ENCODE assay signal across 10 cellular contexts in genomic region chr10:119306964-119307363, GRCh38.
A peak's percentile ranks its signal among the peaks of the same experiment; 100 is the strongest.
DNase-seq lines count a peak whose midpoint lies in the region; ATAC-seq and TF ChIP-seq lines count a peak whose summit lies in the region.
"Had no signal": no experiment of that assay in that cellular context is flagged by ENCODE, and none has a peak within 500 bp of the region (broad histone marks: within the 10 kb centered on the region; RNA-seq: fewer than 3 reads in every experiment).

No MANE protein-coding gene starts in this region.

- H3K27me3 ChIP-seq in KMS-11 (ENCODE audit: insufficient read depth, low read depth) = no peaks in the 10 kb centered on the region

- peak overlapping the region; percentile 88 for H3K4me3 Mint-ChIP-seq in activated naive CD8-positive, alpha-beta T cell treated with anti-CD3 and anti-CD28 coated beads, Interleukin-2, amount 10 ng/mL, durations not matched to agents 7 days and 5 days
- no peak overlapping the region for H3K4me3 Mint-ChIP-seq in osteocyte (ENCODE audit: unreplicated experiment)
- H3K4me3 Mint-ChIP-seq: brain had no signal

- TF ChIP-seq CTCF in KMS-11 (conservative IDR thresholded peaks at IDR 0.05; ENCODE audit: low read depth, low read length) = peak; percentile 15; the same call in 1 of the 2 replicates
- TF ChIP-seq CTCF in osteocyte (IDR thresholded peaks at IDR 0.05) = no peak

- H3K9me3 Mint-ChIP-seq in activated naive CD8-positive, alpha-beta T cell treated with anti-CD3 and anti-CD28 coated beads, Interleukin-2, amount 10 ng/mL, durations not matched to agents 7 days and 5 days = no peaks in the 10 kb centered on the region
- no peaks in the 10 kb centered on the region for H3K9me3 Mint-ChIP-seq in osteocyte (ENCODE audit: unreplicated experiment)
- H3K9me3 Mint-ChIP-seq: brain had no signal

- no peaks in the 10 kb centered on the region for H3K79me2 ChIP-seq in KMS-11 (ENCODE audit: insufficient read depth, low read depth)

- no peak overlapping the region for H2AFZ ChIP-seq in KMS-11 (ENCODE audit: low read depth)

- no peak for ATAC-seq in activated naive CD8-positive, alpha-beta T cell treated with anti-CD3 and anti-CD28 coated beads, Interleukin-2, amount 10 ng/mL, durations not matched to agents 7 days and 5 days (ENCODE audit: low read depth)
- ATAC-seq in GM19467 (IDR thresholded peaks at IDR 0.05; ENCODE audit: unreplicated experiment) = no peak

- no peaks in the 10 kb centered on the region for H4K20me1 ChIP-seq in KMS-11 (ENCODE audit: insufficient read depth)

- peaks cover 4% of the 10 kb centered on the region for H3K36me3 Mint-ChIP-seq in activated naive CD8-positive, alpha-beta T cell treated with anti-CD3 and anti-CD28 coated beads, Interleukin-2, amount 10 ng/mL, durations not matched to agents 7 days and 5 days
- H3K36me3 Mint-ChIP-seq in osteocyte (ENCODE audit: unreplicated experiment) = peaks cover 2% of the 10 kb centered on the region
- H3K36me3 Mint-ChIP-seq: brain had no signal

- peak overlapping the region; percentile 99 for H3K4me2 ChIP-seq in KMS-11

- DNase-seq in EL = peak; percentile 12
- DNase-seq in activated naive CD8-positive, alpha-beta T cell treated with anti-CD3 and anti-CD28 coated beads, Interleukin-2, amount 10 ng/mL, durations not matched to agents 7 days and 5 days = no peak
- DNase-seq in osteocyte (ENCODE audit: extremely low spot score, unreplicated experiment) = no peak
- DNase-seq in cerebellar cortex (ENCODE audit: low spot score) = no peak
- no peak for DNase-seq in NCI-H510A treated with DMSO at 0.1 percent for 48 hours (lab: John Stamatoyannopoulos, UW)
- no peak for DNase-seq in DMS53 treated with DMSO at 0.1 percent for 48 hours (lab: John Stamatoyannopoulos, UW; ENCODE audit: unreplicated experiment)
- DNase-seq: NCI-H446 had no signal

- H3K27ac ChIP-seq in KMS-11 = peak overlapping the region; percentile 98

- H3K36me3 ChIP-seq in KMS-11 (ENCODE audit: insufficient read depth) = no peaks in the 10 kb centered on the region

- peak overlapping the region; percentile 91; the same call in 1 of the 2 replicates for H3K9ac ChIP-seq in KMS-11

- POLR2A ChIA-PET in activated naive CD8-positive, alpha-beta T cell treated with anti-CD3 and anti-CD28 coated beads, Interleukin-2, amount 10 ng/mL, durations not matched to agents 7 days and 5 days (lab: Charles Lee) = interaction anchor here (1.2 to 3.9 kb wide), 5 partner anchors 14 to 100 kb away, joined by 3 to 25 read pairs (median 11); partner anchors contain the start of gene GRK5

- H3K4me1 Mint-ChIP-seq in activated naive CD8-positive, alpha-beta T cell treated with anti-CD3 and anti-CD28 coated beads, Interleukin-2, amount 10 ng/mL, durations not matched to agents 7 days and 5 days = peaks cover 63% of the 10 kb centered on the region
- peaks cover 24% of the 10 kb centered on the region for H3K4me1 Mint-ChIP-seq in osteocyte (ENCODE audit: unreplicated experiment)

- H3K4me1 ChIP-seq in KMS-11 (ENCODE audit: low read depth, poor library complexity, severe bottlenecking) = peaks cover 34% of the 10 kb centered on the region

- H3K27me3 Mint-ChIP-seq in activated naive CD8-positive, alpha-beta T cell treated with anti-CD3 and anti-CD28 coated beads, Interleukin-2, amount 10 ng/mL, durations not matched to agents 7 days and 5 days = peaks cover 15% of the 10 kb centered on the region
- H3K27me3 Mint-ChIP-seq in osteocyte (ENCODE audit: unreplicated experiment) = no peaks in the 10 kb centered on the region
- H3K27me3 Mint-ChIP-seq: brain had no signal

- H3K27ac Mint-ChIP-seq in activated naive CD8-positive, alpha-beta T cell treated with anti-CD3 and anti-CD28 coated beads, Interleukin-2, amount 10 ng/mL, durations not matched to agents 7 days and 5 days = peak overlapping the region; percentile 98
- H3K27ac Mint-ChIP-seq in osteocyte (ENCODE audit: unreplicated experiment) = peak overlapping the region; percentile 52

- no peak overlapping the region for H3K4me3 ChIP-seq in KMS-11 (IDR thresholded peaks at IDR 0.05; ENCODE audit: insufficient read depth, low read depth, low read length)
